Comparison of ENCODE assay signal across 17 cellular contexts in genomic region chr14:56002316-56002715, GRCh38.
A peak's percentile ranks its signal among the peaks of the same experiment; 100 is the strongest.
DNase-seq lines count a peak whose midpoint lies in the region; ATAC-seq and TF ChIP-seq lines count a peak whose summit lies in the region.
"Had no signal": no experiment of that assay in that cellular context is flagged by ENCODE, and none has a peak within 500 bp of the region (broad histone marks: within the 10 kb centered on the region; RNA-seq: fewer than 3 reads in every experiment).

No MANE protein-coding gene starts in this region.

- H4K8ac ChIP-seq in mesendoderm (ENCODE audit: low read depth, low read length), result no peak overlapping the region

- DNase-seq in BJ (ENCODE audit: low read depth), result peak; percentile 19
- peak; percentile 35 for DNase-seq in NCI-H1417 treated with DMSO at 0.1 percent for 48 hours (lab: John Stamatoyannopoulos, UW)
- peak; percentile 46 for DNase-seq in astrocyte of the cerebellum (ENCODE audit: low read depth)
- DNase-seq in mesendoderm, result peak; percentile 14
- no peak for DNase-seq in NCI-H2171 treated with DMSO at 0.1 percent for 48 hours (lab: John Stamatoyannopoulos, UW)
- DNase-seq in Peyer's patch, result no peak
- DNase-seq: activated T-cell treated with anti-CD3 and anti-CD28 coated beads, Interleukin-2, amount 50 U/mL, for 4 hours; amygdala; HCEC 1CT; NCI-H2029 treated with DMSO at 0.1 percent for 48 hours; right lobe of liver; SIG-M5; stimulated activated CD4-positive, alpha-beta T cell treated with anti-CD3 and anti-CD28 coated beads, Interleukin-4, amount 100 ng/mL, for 4 hours had no signal

- POLR2A ChIA-PET in BJ (lab: Charles Lee), result no interaction called here

- no CpG with 5 or more reads among the region's 7 CpGs for WGBS in mesendoderm (ENCODE audit: extremely low coverage, insufficient coverage, low lambda C conversion rate)

- no peak overlapping the region for H3K18ac ChIP-seq in mesendoderm (ENCODE audit: low read length)

- no peak overlapping the region for H3K9ac ChIP-seq in mesendoderm (ENCODE audit: low read length)

- H3K56ac ChIP-seq in mesendoderm (ENCODE audit: low read length), result no peak overlapping the region

- TF ChIP-seq CTCF in BJ (IDR thresholded peaks at IDR 0.05; ENCODE audit: insufficient read depth, low read depth, low read length) (no peak), astrocyte of the cerebellum (IDR thresholded peaks at IDR 0.05; ENCODE audit: low read depth, low read length, missing control alignments) (no peak), Peyer's patch (IDR thresholded peaks at IDR 0.05) (no peak)

- in situ Hi-C loops in astrocyte of the cerebellum (cut with HindIII; ENCODE audit: low sequenced_read_pairs), result no loop called here

- H3K4me1 ChIP-seq in mesendoderm (ENCODE audit: control insufficient read depth, low read depth, low read length) (peaks cover 6% of the 10 kb centered on the region), Peyer's patch (peaks cover 0 to 8% (median 3%) of the 10 kb centered on the region in 4 donors)
- H3K4me1 ChIP-seq: right lobe of liver, vagina had no signal

- H3K4me2 ChIP-seq in mesendoderm (ENCODE audit: low read length), result no peak overlapping the region

- no peaks in the 10 kb centered on the region for H3K79me2 ChIP-seq in mesendoderm (ENCODE audit: control insufficient read depth, insufficient read depth, low read length)

- H3K27me3 ChIP-seq in BJ (ENCODE audit: control insufficient read depth, insufficient read depth, low read length), result no peaks in the 10 kb centered on the region
- H3K27me3 ChIP-seq in mesendoderm (ENCODE audit: insufficient read depth, low read length, poor library complexity), result no peaks in the 10 kb centered on the region
- H3K27me3 ChIP-seq in Peyer's patch, result no peaks in the 10 kb centered on the region
- H3K27me3 ChIP-seq: right lobe of liver, vagina had no signal

- TF ChIP-seq POLR2A in Peyer's patch (IDR thresholded peaks at IDR 0.05), result no peak

- ATAC-seq in HG03439 (IDR thresholded peaks at IDR 0.05; ENCODE audit: unreplicated experiment) (no peak), HG02885 (IDR thresholded peaks at IDR 0.05; ENCODE audit: poor library complexity, unreplicated experiment) (no peak)
- ATAC-seq: right lobe of liver had no signal

- no peak overlapping the region for H2AK5ac ChIP-seq in mesendoderm (ENCODE audit: low read length)

- H3K4me3 ChIP-seq in BJ (ENCODE audit: low read depth, low read length), result no peak overlapping the region
- H3K4me3 ChIP-seq in astrocyte of the cerebellum (ENCODE audit: low read depth, low read length), result no peak overlapping the region
- H3K4me3 ChIP-seq in mesendoderm (ENCODE audit: low read length), result no peak overlapping the region
- no peak overlapping the region for H3K4me3 ChIP-seq in Peyer's patch
- H3K4me3 ChIP-seq: lung, right lobe of liver, vagina had no signal

- H4K5ac ChIP-seq in mesendoderm (ENCODE audit: low read length), result no peak overlapping the region

- H3K4ac ChIP-seq in mesendoderm (ENCODE audit: low read depth, low read length), result no peak overlapping the region

- CTCF ChIA-PET in BJ (lab: Yijun Ruan, JAX), result interaction anchor here (0.8 kb wide), 1 partner anchor 270 kb away, joined by 3 read pairs; no protein-coding TSS in a partner anchor

- no peak overlapping the region for H3K27ac ChIP-seq in mesendoderm (ENCODE audit: low read depth, low read length)
- H3K27ac ChIP-seq in Peyer's patch, result no peak overlapping the region
- H3K27ac ChIP-seq: right lobe of liver, vagina had no signal

- H3K36me3 ChIP-seq in BJ (ENCODE audit: control insufficient read depth, insufficient read depth, low read length), result no peaks in the 10 kb centered on the region
- H3K36me3 ChIP-seq in mesendoderm (ENCODE audit: control insufficient read depth, insufficient read depth, low read length), result no peaks in the 10 kb centered on the region
- H3K36me3 ChIP-seq in Peyer's patch, result no peaks in the 10 kb centered on the region
- H3K36me3 ChIP-seq: right lobe of liver, vagina had no signal

- H2BK120ac ChIP-seq in mesendoderm (ENCODE audit: low read depth, low read length), result no peak overlapping the region

- H3K9me3 ChIP-seq in Peyer's patch, result no peaks in the 10 kb centered on the region
- H3K9me3 ChIP-seq: right lobe of liver, vagina had no signal

- no peak overlapping the region for H2BK5ac ChIP-seq in mesendoderm (ENCODE audit: low read length)

- no peaks in the 10 kb centered on the region for H3K79me1 ChIP-seq in mesendoderm (ENCODE audit: low read length)

- H2BK15ac ChIP-seq in mesendoderm (replicated peaks; ENCODE audit: low read depth), result no peak overlapping the region

- H3K23ac ChIP-seq in mesendoderm (ENCODE audit: low read length), result no peak overlapping the region

Comparison
In these comparisons a context has a peak if more than half of its experiments do, and no peak if none do; other contexts are left out.
1. DNase-seq: peak in BJ (single experiment), NCI-H1417 treated with DMSO at 0.1 percent for 48 hours (single experiment), astrocyte of the cerebellum (single experiment) and mesendoderm (single experiment); none in NCI-H2171 treated with DMSO at 0.1 percent for 48 hours (single experiment) and Peyer's patch (0 of 3).